9 cellular contexts compared by ENCODE assay signal in genomic region chr4:17385403-17385802, GRCh38.
DNase-seq lines count a peak whose midpoint lies in the region; ATAC-seq and TF ChIP-seq lines count a peak whose summit lies in the region.
"Had no signal": no experiment of that assay in that cellular context is flagged by ENCODE, and none has a peak within 500 bp of the region (broad histone marks: within the 10 kb centered on the region; RNA-seq: fewer than 3 reads in every experiment).

No MANE protein-coding gene starts in this region.

- in situ Hi-C loops in transverse colon (cut with MboI; ENCODE audit: low pct_ligation_motif_present in 1 of 4, low pct_unique_long_range_greater_than_20kb in 1 of 4, low sequenced_read_pairs in 3 of 4), result no loop called here

- H3K36me3 ChIP-seq in lower lobe of right lung (no peaks in the 10 kb centered on the region), transverse colon (no peaks in the 10 kb centered on the region), Caco-2 (ENCODE audit: control insufficient read depth, insufficient read depth, low read length) (no peaks in the 10 kb centered on the region), testis (ENCODE audit: low read depth, missing control alignments) (no peaks in the 10 kb centered on the region)

- POLR2A ChIA-PET in activated CD8-positive, alpha-beta T cell treated with anti-CD3 and anti-CD28 coated beads, Interleukin-2, amount 10 ng/mL, durations not matched to agents 7 days and 5 days (lab: Charles Lee), result no interaction called here
- POLR2A ChIA-PET in Caco-2 (lab: Charles Lee), result no interaction called here

- H3K4me3 ChIP-seq in lower lobe of right lung (no peak overlapping the region), transverse colon (no peak overlapping the region), Caco-2 (ENCODE audit: low read depth, low read length) (no peak overlapping the region), testis (no peak overlapping the region)

- no peak for TF ChIP-seq POLR2A in transverse colon (IDR thresholded peaks at IDR 0.05)
- no peak for TF ChIP-seq POLR2A in testis (IDR thresholded peaks at IDR 0.05)

- H3K27me3 ChIP-seq in lower lobe of right lung (ENCODE audit: low read depth) (no peaks in the 10 kb centered on the region), transverse colon (no peaks in the 10 kb centered on the region), Caco-2 (replicated peaks; ENCODE audit: control insufficient read depth, insufficient read depth, low read length) (no peaks in the 10 kb centered on the region), testis (no peaks in the 10 kb centered on the region)

- peak overlapping the region; percentile 13 for H3K4me3 Mint-ChIP-seq in activated CD8-positive, alpha-beta T cell treated with anti-CD3 and anti-CD28 coated beads, Interleukin-2, amount 10 ng/mL, durations not matched to agents 7 days and 5 days
- no peak overlapping the region for H3K4me3 Mint-ChIP-seq in Caco-2 (ENCODE audit: unreplicated experiment)

- no peak for TF ChIP-seq EP300 in transverse colon (IDR thresholded peaks at IDR 0.05; ENCODE audit: low read depth)

- DNase-seq in Ammon's horn (ENCODE audit: low spot score) (peak; percentile 41), lower lobe of right lung (no peak), transverse colon (no peak), Caco-2 (no peak), testis (no peak)
- DNase-seq in activated CD8-positive, alpha-beta T cell treated with anti-CD3 and anti-CD28 coated beads, Interleukin-2, amount 10 ng/mL, durations not matched to agents 7 days and 5 days, result peak; percentile 52

- TF ChIP-seq CTCF in lower lobe of right lung (IDR thresholded peaks at IDR 0.05), result no peak
- no peak for TF ChIP-seq CTCF in transverse colon (IDR thresholded peaks at IDR 0.05)
- TF ChIP-seq CTCF in Caco-2 (IDR thresholded peaks at IDR 0.05; ENCODE audit: insufficient read depth in 1 of 2, low read depth in 1 of 2, low read length in 1 of 2, severe bottlenecking in 1 of 2, unreplicated experiment in 1 of 2), result no peak
- TF ChIP-seq CTCF in testis (IDR thresholded peaks at IDR 0.05), result no peak

- H3K27ac ChIP-seq in lower lobe of right lung (no peak overlapping the region), transverse colon (no peak overlapping the region), testis (no peak overlapping the region)
- H3K27ac ChIP-seq: HL-60 had no signal

- H3K4me1 Mint-ChIP-seq in activated CD8-positive, alpha-beta T cell treated with anti-CD3 and anti-CD28 coated beads, Interleukin-2, amount 10 ng/mL, durations not matched to agents 7 days and 5 days (ENCODE audit: low read depth), result peaks cover 11% of the 10 kb centered on the region
- H3K4me1 Mint-ChIP-seq in Caco-2 (ENCODE audit: low read depth, unreplicated experiment), result no peaks in the 10 kb centered on the region

- CTCF ChIA-PET in activated CD8-positive, alpha-beta T cell treated with anti-CD3 and anti-CD28 coated beads, Interleukin-2, amount 10 ng/mL, durations not matched to agents 7 days and 5 days (lab: Charles Lee), result interaction anchor here (1.1 to 1.7 kb wide), 3 partner anchors 38 to 87 kb away, joined by 3 to 5 read pairs (median 4); no protein-coding TSS in a partner anchor
- CTCF ChIA-PET in Caco-2 (lab: Charles Lee), result no interaction called here

- peaks cover 3% of the 10 kb centered on the region for H3K27me3 Mint-ChIP-seq in activated CD8-positive, alpha-beta T cell treated with anti-CD3 and anti-CD28 coated beads, Interleukin-2, amount 10 ng/mL, durations not matched to agents 7 days and 5 days (ENCODE audit: low read depth)
- H3K27me3 Mint-ChIP-seq in Caco-2 (ENCODE audit: insufficient read depth, unreplicated experiment), result no peaks in the 10 kb centered on the region

- H3K4me1 ChIP-seq in lower lobe of right lung, result peaks cover 6% of the 10 kb centered on the region
- no peaks in the 10 kb centered on the region for H3K4me1 ChIP-seq in transverse colon
- H3K4me1 ChIP-seq in Caco-2, result no peaks in the 10 kb centered on the region
- no peaks in the 10 kb centered on the region for H3K4me1 ChIP-seq in testis

- H3K9me3 ChIP-seq in lower lobe of right lung, result no peaks in the 10 kb centered on the region
- no peaks in the 10 kb centered on the region for H3K9me3 ChIP-seq in transverse colon
- H3K9me3 ChIP-seq in Caco-2, result no peaks in the 10 kb centered on the region
- no peaks in the 10 kb centered on the region for H3K9me3 ChIP-seq in testis

- H3K27ac Mint-ChIP-seq in activated CD8-positive, alpha-beta T cell treated with anti-CD3 and anti-CD28 coated beads, Interleukin-2, amount 10 ng/mL, durations not matched to agents 7 days and 5 days, result peak overlapping the region; percentile 60
- no peak overlapping the region for H3K27ac Mint-ChIP-seq in Caco-2 (ENCODE audit: unreplicated experiment)

- intact Hi-C loops in lower lobe of right lung (cut with DNase I), result no loop called here
- intact Hi-C loops in transverse colon (cut with DNase I; ENCODE audit: low total_unique reads), result no loop called here
- intact Hi-C loops in Caco-2 (cut with micrococcal nuclease; ENCODE audit: unreplicated experiment), result no loop called here
- intact Hi-C loops in testis (cut with DNase I; ENCODE audit: low total_unique reads), result no loop called here

- ATAC-seq in GM18511 (IDR thresholded peaks at IDR 0.05; ENCODE audit: unreplicated experiment), result peak; percentile 65
- ATAC-seq in HG03342 (IDR thresholded peaks at IDR 0.05; ENCODE audit: unreplicated experiment), result peak; percentile 83
- ATAC-seq in activated CD8-positive, alpha-beta T cell treated with anti-CD3 and anti-CD28 coated beads, Interleukin-2, amount 10 ng/mL, durations not matched to agents 7 days and 5 days, result peak; percentile 85
- peak; percentile 75 to 87 for ATAC-seq in lower lobe of right lung

- 11% methylated on average over 2 of the region's 2 CpGs; no CpG with 5 or more reads in 1 of the 2 donors for WGBS in transverse colon (ENCODE audit: low coverage in 1 of 2), 2 donors
- WGBS in testis, 2 donors, result 42 to 51% methylated on average over 2 of the region's 2 CpGs

- peaks cover 4% of the 10 kb centered on the region for H3K36me3 Mint-ChIP-seq in activated CD8-positive, alpha-beta T cell treated with anti-CD3 and anti-CD28 coated beads, Interleukin-2, amount 10 ng/mL, durations not matched to agents 7 days and 5 days (ENCODE audit: low read depth)
- no peaks in the 10 kb centered on the region for H3K36me3 Mint-ChIP-seq in Caco-2 (ENCODE audit: insufficient read depth, unreplicated experiment)

- H3K9me3 Mint-ChIP-seq in activated CD8-positive, alpha-beta T cell treated with anti-CD3 and anti-CD28 coated beads, Interleukin-2, amount 10 ng/mL, durations not matched to agents 7 days and 5 days (ENCODE audit: insufficient read depth), result peaks cover 12% of the 10 kb centered on the region
- H3K9me3 Mint-ChIP-seq in Caco-2 (ENCODE audit: unreplicated experiment), result peaks cover 8% of the 10 kb centered on the region

- no TSS peak for BruUV-seq in Caco-2 (replicated peaks; lab: Mats Ljungman, UMichigan)

Comparison
In these comparisons a context has a peak if more than half of its experiments do, and no peak if none do; other contexts are left out.
1. DNase-seq: peak in Ammon's horn (single experiment) and activated CD8-positive, alpha-beta T cell treated with anti-CD3 and anti-CD28 coated beads, Interleukin-2, amount 10 ng/mL, durations not matched to agents 7 days and 5 days (single experiment); none in lower lobe of right lung (single experiment), transverse colon (single experiment), Caco-2 (0 of 2) and testis (single experiment).
2. Peak in every context shown above with its lines, with median percentiles within 50 percentile points of each other: ATAC-seq.